In genomic region chr2:224142397-224143312, GRCh38 we compare ENCODE assay signal across 1 cellular context.
TF ChIP-seq lines count a peak whose summit lies in the region.

No MANE protein-coding gene starts in this region.

TF ChIP-seq in WTC11, 78 proteins besides CTCF, POLR2A, EP300 and RAD21 (continued from another document):
- TF ChIP-seq ERG (CRISPR knock-in tag; IDR thresholded peaks at IDR 0.05) (no peak), ZBTB21 (CRISPR knock-in tag; IDR thresholded peaks at IDR 0.05; ENCODE audit: borderline replicate concordance) (no peak), NFATC4 (CRISPR knock-in tag; IDR thresholded peaks at IDR 0.05) (no peak)
